In the genomic region with DNA sequence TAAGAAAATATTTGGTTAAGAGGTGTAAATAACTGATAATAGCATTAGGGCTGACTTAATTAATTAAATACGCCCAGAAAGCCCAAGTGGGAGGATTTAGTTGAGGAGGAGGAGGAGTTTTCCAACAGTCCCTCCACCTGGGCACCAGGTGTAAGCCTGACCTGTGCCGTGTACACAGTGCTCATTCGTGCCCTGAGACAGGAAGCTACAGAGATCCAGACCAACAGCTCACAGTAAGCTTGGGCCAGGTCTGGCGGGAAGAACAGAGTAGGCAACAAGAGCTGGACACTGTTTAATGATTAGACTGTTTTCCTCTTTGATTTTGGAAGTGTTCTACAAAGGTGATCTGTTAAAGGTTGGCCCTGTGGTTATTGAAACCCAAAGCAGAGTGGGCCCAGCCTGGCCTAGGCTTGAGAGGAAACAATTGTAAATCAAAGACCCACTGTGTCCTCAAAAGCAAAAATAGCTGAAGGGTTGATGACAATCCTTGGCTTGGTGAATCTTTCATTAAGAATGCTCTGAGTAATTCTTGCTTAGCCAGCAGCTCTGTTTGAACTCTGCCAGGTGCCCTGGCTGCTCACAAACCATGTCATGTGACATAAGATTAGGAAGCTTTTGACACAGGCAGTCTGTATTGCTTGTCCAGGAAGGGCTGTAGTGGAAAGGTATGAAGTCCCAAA, we compare ENCODE assay signal across 8 cellular contexts. TPM values are rescaled to one million over a fixed set of nuclear protein-coding genes. Genes with fewer than 3 reads are reported as not detected.
DNase-seq lines count a peak whose midpoint lies in the region; ATAC-seq and TF ChIP-seq lines count a peak whose summit lies in the region.

No MANE protein-coding gene starts in this region.

- H3K36me3 ChIP-seq in Caco-2 (ENCODE audit: control insufficient read depth, insufficient read depth, low read length) (no peaks in the 10 kb centered on the region), brain microvascular endothelial cell (replicated peaks) (no peaks in the 10 kb centered on the region), mesenchymal stem cell (ENCODE audit: control insufficient read depth in 1 of 2, insufficient read depth in 2 of 2, low read depth in 1 of 2, low read length in 2 of 2) (peaks cover 9 to 11% of the 10 kb centered on the region in 2 experiments)

- no peak for ATAC-seq in HG03565 (IDR thresholded peaks at IDR 0.05; ENCODE audit: unreplicated experiment)

- peak overlapping the region; percentile 67 for H3K27ac Mint-ChIP-seq in Caco-2 (ENCODE audit: unreplicated experiment)

- no peaks in the 10 kb centered on the region for H3K9me3 Mint-ChIP-seq in Caco-2 (ENCODE audit: unreplicated experiment)

- H4K8ac ChIP-seq in mesenchymal stem cell (ENCODE audit: low read length): peak overlapping the region; percentile 55

- no peaks in the 10 kb centered on the region for H3K27me3 Mint-ChIP-seq in Caco-2 (ENCODE audit: insufficient read depth, unreplicated experiment)

- H4K91ac ChIP-seq in mesenchymal stem cell (ENCODE audit: low read length): no peak overlapping the region

- in situ Hi-C loops in brain microvascular endothelial cell (cut with HindIII; ENCODE audit: low pct_ligation_motif_present, low sequenced_read_pairs): no loop called here

- no peaks in the 10 kb centered on the region for H3K36me3 Mint-ChIP-seq in Caco-2 (ENCODE audit: insufficient read depth, unreplicated experiment)

- no TSS peak for BruUV-seq in Caco-2 (replicated peaks; lab: Mats Ljungman, UMichigan)

- CTCF ChIA-PET in Caco-2 (lab: Charles Lee): no interaction called here

- H2BK12ac ChIP-seq in mesenchymal stem cell (ENCODE audit: low read length in 2 of 2): no peak overlapping the region

- peak; percentile 36 to 55 for DNase-seq in Caco-2
- peak; percentile 31 for DNase-seq in HT-29 (ENCODE audit: low spot score)
- DNase-seq in brain microvascular endothelial cell: peak; percentile 81
- peak; percentile 55 for DNase-seq in mesenchymal stem cell
- no peak for DNase-seq in MV-4-11 (lab: John Stamatoyannopoulos, UW)
- no peak for DNase-seq in activated naive CD4-positive, alpha-beta T cell (lab: John Stamatoyannopoulos, UW)
- DNase-seq in NCI-H2171 (lab: John Stamatoyannopoulos, UW): no peak

- H2BK120ac ChIP-seq in mesenchymal stem cell (ENCODE audit: low read depth, low read length): no peak overlapping the region

- H2AK5ac ChIP-seq in mesenchymal stem cell (ENCODE audit: low read length, severe bottlenecking): peak overlapping the region; percentile 89

- H3K27ac ChIP-seq in brain microvascular endothelial cell (peak overlapping the region; percentile 9), mesenchymal stem cell (ENCODE audit: low read length, poor library complexity, severe bottlenecking) (peak overlapping the region; percentile 83)

- POLR2A ChIA-PET in Caco-2 (lab: Charles Lee): no interaction called here

- H3K18ac ChIP-seq in mesenchymal stem cell (ENCODE audit: low read depth in 1 of 2, low read length in 2 of 2): peak overlapping the region in 1 of 2 experiments; percentile 66

- no peak overlapping the region for H2BK15ac ChIP-seq in mesenchymal stem cell (ENCODE audit: low read depth, poor library complexity, severe bottlenecking)

- H2AFZ ChIP-seq in mesenchymal stem cell (ENCODE audit: low read depth, low read length): no peak overlapping the region

- peak overlapping the region in 1 of 2 experiments; percentile 75 for H3K4ac ChIP-seq in mesenchymal stem cell (ENCODE audit: low read depth in 1 of 2, low read length in 2 of 2)

- H3K9ac ChIP-seq in mesenchymal stem cell (ENCODE audit: low read length): peak overlapping the region; percentile 53

- peaks cover 18% of the 10 kb centered on the region for H3K4me1 Mint-ChIP-seq in Caco-2 (ENCODE audit: low read depth, unreplicated experiment)

- H3K4me1 ChIP-seq in Caco-2 (peaks cover 21% of the 10 kb centered on the region), mesenchymal stem cell (ENCODE audit: control insufficient read depth, insufficient read depth, low read depth, low read length) (peaks cover 15% of the 10 kb centered on the region)

- TF ChIP-seq CTCF in Caco-2 (IDR thresholded peaks at IDR 0.05; ENCODE audit: insufficient read depth in 1 of 2, low read depth in 1 of 2, low read length in 1 of 2, severe bottlenecking in 1 of 2, unreplicated experiment in 1 of 2) (no peak), brain microvascular endothelial cell (IDR thresholded peaks at IDR 0.05; ENCODE audit: low read depth, low read length, missing control alignments) (no peak)

- H2BK5ac ChIP-seq in mesenchymal stem cell (ENCODE audit: low read depth, low read length, poor library complexity, severe bottlenecking): no peak overlapping the region

- no peak overlapping the region for H3K4me3 ChIP-seq in Caco-2 (ENCODE audit: low read depth, low read length)
- no peak overlapping the region for H3K4me3 ChIP-seq in brain microvascular endothelial cell (ENCODE audit: low read depth, low read length)
- no peak overlapping the region for H3K4me3 ChIP-seq in mesenchymal stem cell (ENCODE audit: insufficient read depth in 1 of 2, low read depth in 1 of 2, low read length in 2 of 2)

- H3K27me3 ChIP-seq in Caco-2 (replicated peaks; ENCODE audit: control insufficient read depth, insufficient read depth, low read length): no peaks in the 10 kb centered on the region
- H3K27me3 ChIP-seq in brain microvascular endothelial cell (replicated peaks): no peaks in the 10 kb centered on the region
- H3K27me3 ChIP-seq in mesenchymal stem cell (ENCODE audit: control insufficient read depth in 1 of 2, insufficient read depth in 1 of 2, low read length in 2 of 2): no peaks in the 10 kb centered on the region

- H3K9me3 ChIP-seq in Caco-2: no peaks in the 10 kb centered on the region
- no peaks in the 10 kb centered on the region for H3K9me3 ChIP-seq in mesenchymal stem cell (ENCODE audit: control insufficient read depth, low read length)

- intact Hi-C loops in Caco-2 (cut with micrococcal nuclease; ENCODE audit: unreplicated experiment): loop anchor here (10.0 kb wide), 1 partner anchor 146 kb away; no protein-coding TSS in a partner anchor

- H3K4me2 ChIP-seq in mesenchymal stem cell (ENCODE audit: low read length, poor library complexity, severe bottlenecking): peak overlapping the region; percentile 7

- H3K4me3 Mint-ChIP-seq in Caco-2 (ENCODE audit: unreplicated experiment): no peak overlapping the region

- H3K79me1 ChIP-seq in mesenchymal stem cell (replicated peaks; ENCODE audit: low read length, poor library complexity, severe bottlenecking): peaks cover 29% of the 10 kb centered on the region

- WGBS in mesenchymal stem cell: 94% methylated on average over 4 of the region's 4 CpGs

- H3K14ac ChIP-seq in mesenchymal stem cell (ENCODE audit: low read length in 2 of 2): no peak overlapping the region

- no peak overlapping the region for H3K23ac ChIP-seq in mesenchymal stem cell (ENCODE audit: low read length in 2 of 2)

RNA-seq across cellular contexts. Expression of a gene that starts 13.8 kb away (rescaled TPM):
- 5.0 and 7.5 TPM in 2 replicates for total RNA-seq in Caco-2 (2022)
- total RNA-seq in HT-29 (2014; rRNA removed; shearing (Covaris generic)): 14.5 and 20.2 TPM in 2 replicates
- polyA plus RNA-seq in mesenchymal stem cell (2013, experiment 1 of 2): 90.1 TPM
- 94.1 TPM for polyA plus RNA-seq in mesenchymal stem cell (2013, experiment 2 of 2)

Comparison
In these comparisons a context has a peak if more than half of its experiments do, and no peak if none do; other contexts are left out.
1. DNase-seq: peak in Caco-2 (2 of 2), HT-29 (single experiment), brain microvascular endothelial cell (single experiment) and mesenchymal stem cell (single experiment); none in MV-4-11 (single experiment), activated naive CD4-positive, alpha-beta T cell (0 of 4) and NCI-H2171 (single experiment).